In the genomic region with DNA sequence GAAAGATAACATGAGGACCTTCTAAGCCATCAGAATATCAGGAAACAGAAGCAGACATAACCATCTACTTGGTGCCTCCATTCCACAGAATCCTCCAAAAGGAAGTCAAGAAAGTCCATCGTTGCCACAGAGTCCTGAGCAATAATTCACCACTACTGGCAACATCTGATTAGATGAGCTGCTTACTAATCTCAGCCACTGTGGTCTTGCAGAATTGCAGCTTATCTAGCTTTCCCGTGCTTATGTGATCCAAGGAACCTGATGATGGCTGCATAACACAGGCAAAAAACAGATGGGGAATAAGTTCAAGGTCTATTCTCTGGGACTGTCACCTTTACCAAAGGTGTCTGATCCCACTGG, we compare ENCODE assay signal across 18 cellular contexts.
"Had no signal": no experiment of that assay in that cellular context is flagged by ENCODE, and none has a peak within 500 bp of the region (broad histone marks: within the 10 kb centered on the region; RNA-seq: fewer than 3 reads in every experiment).

No MANE protein-coding gene starts in this region.

- DNase-seq: activated CD4-positive, alpha-beta T cell treated with anti-CD3 and anti-CD28 coated beads, Interleukin-2, amount 50 U/mL, for 4 hours; activated gamma-delta T cell; activated naive CD8-positive, alpha-beta T cell treated with anti-CD3 and anti-CD28 coated beads for 36 hours; activated T-cell treated with anti-CD3 and anti-CD28 coated beads, Interleukin-2, amount 50 U/mL, for 24 hours; aorta; effector CD8-positive, alpha-beta T cell; heart right ventricle; islet precursor cell; mammary epithelial cell; mucosa of descending colon; natural killer cell; nucleus accumbens; psoas muscle; spleen; stimulated activated CD4-positive, alpha-beta T cell treated with anti-CD3 and anti-CD28 coated beads, Interleukin-1b, Interleukin-23, amount 100 ng/mL, for 48 hours had no signal

- H3K36me3 Mint-ChIP-seq: activated naive CD8-positive, alpha-beta T cell treated with anti-CD3 and anti-CD28 coated beads for 36 hours; natural killer cell had no signal

- H3K27me3 ChIP-seq: heart right ventricle, spleen, tibial nerve had no signal

- H3K27ac Mint-ChIP-seq: activated naive CD8-positive, alpha-beta T cell treated with anti-CD3 and anti-CD28 coated beads for 36 hours; activated T-cell treated with anti-CD3 and anti-CD28 coated beads, Interleukin-2, amount 50 U/mL, for 24 hours; natural killer cell; T-helper 1 cell treated with Interleukin-12 subunit alpha and Interleukin-12 subunit beta and Interleukin-4 antibody, amounts not matched to agents 30 μg/mL and 1 μg/mL, for 36 hours had no signal

- H3K9me3 Mint-ChIP-seq: activated naive CD8-positive, alpha-beta T cell treated with anti-CD3 and anti-CD28 coated beads for 36 hours; activated T-cell treated with anti-CD3 and anti-CD28 coated beads, Interleukin-2, amount 50 U/mL, for 24 hours; natural killer cell; stimulated activated memory B cell treated with anti-CD40 and anti-IgM and Interleukin-4, amounts not matched to agents 10 μg/mL and 1 μg/mL and 100 μg/mL, for 72 hours; T-helper 1 cell treated with Interleukin-12 subunit alpha and Interleukin-12 subunit beta and Interleukin-4 antibody, amounts not matched to agents 30 μg/mL and 1 μg/mL, for 36 hours had no signal

- H3K4me3 ChIP-seq: heart right ventricle, mucosa of descending colon, psoas muscle, spleen, tibial nerve had no signal

- H3K27ac ChIP-seq: psoas muscle, tibial nerve had no signal

- H3K27me3 Mint-ChIP-seq: stimulated activated memory B cell treated with anti-CD40 and anti-IgM and Interleukin-4, amounts not matched to agents 10 μg/mL and 1 μg/mL and 100 μg/mL, for 72 hours had no signal

- H3K4me3 Mint-ChIP-seq: activated naive CD8-positive, alpha-beta T cell treated with anti-CD3 and anti-CD28 coated beads for 36 hours; activated T-cell treated with anti-CD3 and anti-CD28 coated beads, Interleukin-2, amount 50 U/mL, for 24 hours; natural killer cell; stimulated activated memory B cell treated with anti-CD40 and anti-IgM and Interleukin-4, amounts not matched to agents 10 μg/mL and 1 μg/mL and 100 μg/mL, for 72 hours; T-helper 1 cell treated with Interleukin-12 subunit alpha and Interleukin-12 subunit beta and Interleukin-4 antibody, amounts not matched to agents 30 μg/mL and 1 μg/mL, for 36 hours had no signal

- ATAC-seq: mucosa of descending colon; natural killer cell; stimulated activated memory B cell treated with anti-CD40 and anti-IgM and Interleukin-4, amounts not matched to agents 10 μg/mL and 1 μg/mL and 100 μg/mL, for 72 hours had no signal
